17 cellular contexts compared by ENCODE assay signal in genomic region chr2:241203218-241204009, GRCh38. TPM values are rescaled to one million over a fixed set of nuclear protein-coding genes. Genes with fewer than 3 reads are reported as not detected.
DNase-seq lines count a peak whose midpoint lies in the region; ATAC-seq and TF ChIP-seq lines count a peak whose summit lies in the region.
"Had no signal": no experiment of that assay in that cellular context is flagged by ENCODE, and none has a peak within 500 bp of the region (broad histone marks: within the 10 kb centered on the region; RNA-seq: fewer than 3 reads in every experiment).

No MANE protein-coding gene starts in this region.

- H3K4me1 Mint-ChIP-seq in stimulated activated naive CD8-positive, alpha-beta T cell treated with anti-CD3 and anti-CD28 coated beads, Interleukin-15, amount 100 ng/mL, for 72 hours, result peaks cover 5% of the 10 kb centered on the region
- H3K4me1 Mint-ChIP-seq: CD4-positive, alpha-beta memory T cell; IgD-negative memory B cell had no signal

- H3K4me2 ChIP-seq in neuronal stem cell (ENCODE audit: insufficient read depth, low read length, poor library complexity, severe bottlenecking), result no peak overlapping the region
- H3K4me2 ChIP-seq: A549, BLaER1 had no signal

- peak overlapping the region; percentile 90 for H2BK12ac ChIP-seq in neuronal stem cell (ENCODE audit: low read length)

- peak overlapping the region; percentile 90 for H3K18ac ChIP-seq in neuronal stem cell (ENCODE audit: low read length)

- peak overlapping the region; percentile 37 for H2BK15ac ChIP-seq in neuronal stem cell (ENCODE audit: low read length)

- ATAC-seq in Right ventricle myocardium inferior (no peak), heart right ventricle (no peak), HG03196 (IDR thresholded peaks at IDR 0.05; ENCODE audit: unreplicated experiment) (no peak), HG02884 (IDR thresholded peaks at IDR 0.05; ENCODE audit: unreplicated experiment) (no peak)
- ATAC-seq in stimulated activated naive CD8-positive, alpha-beta T cell treated with anti-CD3 and anti-CD28 coated beads, Interleukin-15, amount 100 ng/mL, for 72 hours, result peak; percentile 34
- ATAC-seq in stimulated activated naive CD8-positive, alpha-beta T cell treated with anti-CD3 and anti-CD28 coated beads, Interleukin-15, Interleukin-2, amounts not matched to agents 100 U/mL and 50 U/mL, for 24 hours, result no peak

- H3K4ac ChIP-seq in neuronal stem cell (ENCODE audit: low read length), result no peak overlapping the region

- H3K79me1 ChIP-seq in neuronal stem cell (ENCODE audit: low read depth, low read length), result peaks cover 2% of the 10 kb centered on the region

- TF ChIP-seq CTCF in heart right ventricle (IDR thresholded peaks at IDR 0.05), result no peak

- H3K4me1 ChIP-seq in heart right ventricle (no peaks in the 10 kb centered on the region), neuronal stem cell (ENCODE audit: control insufficient read depth in 2 of 2, insufficient read depth in 1 of 2, low read depth in 1 of 2, low read length in 2 of 2) (peaks cover 0 to 2% of the 10 kb centered on the region in 2 donors)
- H3K4me1 ChIP-seq: A549, HAP-1 had no signal

- H3K27ac Mint-ChIP-seq in stimulated activated naive CD8-positive, alpha-beta T cell treated with anti-CD3 and anti-CD28 coated beads, Interleukin-15, amount 100 ng/mL, for 72 hours, result no peak overlapping the region
- H3K27ac Mint-ChIP-seq: CD4-positive, alpha-beta memory T cell; IgD-negative memory B cell had no signal

- no peaks in the 10 kb centered on the region for H3K9me3 Mint-ChIP-seq in stimulated activated naive CD8-positive, alpha-beta T cell treated with anti-CD3 and anti-CD28 coated beads, Interleukin-15, amount 100 ng/mL, for 72 hours
- H3K9me3 Mint-ChIP-seq: CD14-positive monocyte; CD4-positive, alpha-beta memory T cell; IgD-negative memory B cell had no signal

- no peak overlapping the region for H2AFZ ChIP-seq in neuronal stem cell (ENCODE audit: low read length)

- no peaks in the 10 kb centered on the region for H3K27me3 ChIP-seq in heart right ventricle
- H3K27me3 ChIP-seq in neuronal stem cell (ENCODE audit: control insufficient read depth in 3 of 3, insufficient read depth in 3 of 3, low read depth in 1 of 3, low read length in 3 of 3), result peaks cover 0 to 22% (median 0%) of the 10 kb centered on the region in 3 experiments
- H3K27me3 ChIP-seq: BLaER1 had no signal

- no peak overlapping the region for H3K9ac ChIP-seq in neuronal stem cell (ENCODE audit: low read depth, low read length, poor library complexity)
- H3K9ac ChIP-seq: BLaER1 had no signal

- H4K8ac ChIP-seq in neuronal stem cell (ENCODE audit: low read depth, low read length), result no peak overlapping the region

- peak overlapping the region; percentile 65 for H3K23ac ChIP-seq in neuronal stem cell (ENCODE audit: low read depth, low read length, poor library complexity)

- no peak overlapping the region for H4K91ac ChIP-seq in neuronal stem cell (ENCODE audit: low read depth, low read length, poor library complexity)

- no peaks in the 10 kb centered on the region for H3K9me3 ChIP-seq in heart right ventricle
- no peaks in the 10 kb centered on the region for H3K9me3 ChIP-seq in neuronal stem cell (replicated peaks in 1 of 2; ENCODE audit: control insufficient read depth in 2 of 2, insufficient read depth in 1 of 2, low read depth in 1 of 2, low read length in 2 of 2)
- H3K9me3 ChIP-seq: A549, BLaER1, HAP-1 had no signal

- intact Hi-C loops in Right ventricle myocardium inferior (cut with DNase I) (no loop called here), heart right ventricle (cut with DNase I) (no loop called here)

- no peaks in the 10 kb centered on the region for H3K27me3 Mint-ChIP-seq in stimulated activated naive CD8-positive, alpha-beta T cell treated with anti-CD3 and anti-CD28 coated beads, Interleukin-15, amount 100 ng/mL, for 72 hours
- H3K27me3 Mint-ChIP-seq: CD4-positive, alpha-beta memory T cell; IgD-negative memory B cell had no signal

- DNase-seq in Right ventricle myocardium inferior (ENCODE audit: missing footprints), result peak; percentile 57
- DNase-seq in heart right ventricle, result no peak
- no peak for DNase-seq in stimulated activated naive CD8-positive, alpha-beta T cell treated with anti-CD3 and anti-CD28 coated beads, Interleukin-15, amount 100 ng/mL, for 72 hours
- DNase-seq in stimulated activated naive CD8-positive, alpha-beta T cell treated with anti-CD3 and anti-CD28 coated beads, Interleukin-15, Interleukin-2, amounts not matched to agents 100 U/mL and 50 U/mL, for 24 hours, result no peak
- DNase-seq in neuronal stem cell (ENCODE audit: low spot score), result no peak
- DNase-seq: CD4-positive, alpha-beta memory T cell; DMS153; DMS79; GDM1 had no signal

- H3K36me3 ChIP-seq in heart right ventricle (no peaks in the 10 kb centered on the region), neuronal stem cell (replicated peaks in 1 of 2; ENCODE audit: control insufficient read depth in 2 of 2, insufficient read depth in 2 of 2, low read length in 2 of 2) (no peaks in the 10 kb centered on the region)
- H3K36me3 ChIP-seq: BLaER1, HAP-1 had no signal

- H3K14ac ChIP-seq in neuronal stem cell (ENCODE audit: low read length), result peak overlapping the region; percentile 56

- H3K4me3 Mint-ChIP-seq in stimulated activated naive CD8-positive, alpha-beta T cell treated with anti-CD3 and anti-CD28 coated beads, Interleukin-15, amount 100 ng/mL, for 72 hours, result no peak overlapping the region
- H3K4me3 Mint-ChIP-seq: CD14-positive monocyte; CD4-positive, alpha-beta memory T cell had no signal

- H3K27ac ChIP-seq in heart right ventricle (no peak overlapping the region), neuronal stem cell (replicated peaks; ENCODE audit: low read length) (no peak overlapping the region)
- H3K27ac ChIP-seq: 22Rv1, A549, BLaER1 had no signal

- H2BK120ac ChIP-seq in neuronal stem cell (ENCODE audit: low read depth, low read length), result no peak overlapping the region

- H2AK5ac ChIP-seq in neuronal stem cell (ENCODE audit: low read depth, low read length), result peak overlapping the region; percentile 96

- H2BK5ac ChIP-seq in neuronal stem cell (ENCODE audit: low read length), result no peak overlapping the region

- H3K4me3 ChIP-seq in heart right ventricle, result no peak overlapping the region
- no peak overlapping the region for H3K4me3 ChIP-seq in neuronal stem cell (ENCODE audit: low read length in 2 of 2)
- H3K4me3 ChIP-seq: A549, BLaER1, HAP-1 had no signal

- WGBS in heart right ventricle, 2 donors, result 95 to 96% methylated on average over 26 to 27 of the region's 27 CpGs
- WGBS in neuronal stem cell (ENCODE audit: extremely low coverage in 2 of 2, insufficient read length in 2 of 2, insufficient replicate concordance in 1 of 2), 2 donors, result no CpG with 5 or more reads among the region's 27 CpGs

RNA-seq across cellular contexts. Expression of gene ANO7, which starts 14.9 kb away (rescaled TPM):
- total RNA-seq in Right ventricle myocardium inferior (0.81 TPM), heart right ventricle (1 to 10 TPM in 8 of 10 donors, under 1 TPM in 2; 0.92 to 3.0 (median 2.0) TPM)
- under 1 TPM; 0.61 to 0.73 TPM for polyA plus RNA-seq in heart right ventricle
- 1.3 TPM for polyA plus RNA-seq in neuronal stem cell (2013, experiment 1 of 2)
- 1.4 TPM for polyA plus RNA-seq in neuronal stem cell (2013, experiment 2 of 2)
- polyA plus RNA-seq: CD14-positive monocyte, IgD-negative memory B cell had no signal

RNA-seq across cellular contexts. Expression of gene PPP1R7, which starts 53.1 kb away (rescaled TPM):
- 66.6 TPM for total RNA-seq in Right ventricle myocardium inferior
- 10 to 100 TPM; 64.1 to 91.3 (median 78.3) TPM for total RNA-seq in heart right ventricle
- 10 to 100 TPM; 77.0 to 77.5 TPM for polyA plus RNA-seq in heart right ventricle
- 36.4 TPM for polyA plus RNA-seq in neuronal stem cell (2013, experiment 1 of 2)
- polyA plus RNA-seq in neuronal stem cell (2013, experiment 2 of 2), result 38.0 TPM

RNA-seq across cellular contexts. Expression of gene PASK, which starts 54.1 kb away (rescaled TPM):
- total RNA-seq in Right ventricle myocardium inferior, result 1.4 TPM
- 1 to 10 TPM; 1.0 to 4.5 (median 1.5) TPM for total RNA-seq in heart right ventricle
- polyA plus RNA-seq in heart right ventricle, result 1 to 10 TPM in 1 of 2 donors, under 1 TPM in 1; 0.93 to 2.5 TPM
- 11.4 TPM for polyA plus RNA-seq in neuronal stem cell (2013, experiment 1 of 2)
- polyA plus RNA-seq in neuronal stem cell (2013, experiment 2 of 2), result 10.5 TPM
